ENCODE assay signal across 8 cellular contexts in the genomic region with DNA sequence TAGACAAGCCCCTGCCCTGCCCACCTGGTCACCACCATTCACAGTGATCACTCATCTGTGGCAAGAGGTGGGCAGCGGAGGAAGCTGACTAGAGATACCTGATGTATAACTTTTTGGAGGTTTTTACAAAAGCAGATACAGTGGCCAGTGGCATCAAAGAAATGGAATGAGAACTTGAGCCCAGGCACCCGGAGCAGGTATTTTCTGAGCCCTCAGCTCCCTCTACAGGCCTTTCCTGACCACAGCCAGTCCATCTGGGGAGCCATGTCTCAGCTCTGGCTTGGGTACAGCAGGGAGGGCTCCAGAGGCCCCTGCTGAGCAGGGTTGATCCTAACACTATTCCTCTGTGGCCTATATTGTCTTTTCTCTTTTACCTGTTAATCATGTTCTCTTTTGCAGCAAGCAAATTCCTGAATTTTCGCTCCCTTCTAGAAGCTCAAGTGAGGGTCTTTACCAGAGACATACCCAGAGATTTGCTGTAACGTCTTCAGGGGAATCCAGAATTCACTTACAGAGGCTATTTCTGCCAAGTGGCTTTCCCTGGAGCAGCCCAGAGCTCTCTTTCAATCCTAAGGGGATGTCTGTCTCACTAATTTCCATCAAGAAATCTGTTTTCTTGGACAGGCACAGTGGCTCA. TPM values are rescaled to one million over a fixed set of nuclear protein-coding genes. Genes with fewer than 3 reads are reported as not detected.
DNase-seq lines count a peak whose midpoint lies in the region; ATAC-seq and TF ChIP-seq lines count a peak whose summit lies in the region.

No MANE protein-coding gene starts in this region.

- peak; percentile 85 for ATAC-seq in activated CD8-positive, alpha-beta memory T cell treated with anti-CD3 and anti-CD28 coated beads, Interleukin-2, amount 10 ng/mL, durations not matched to agents 7 days and 5 days
- ATAC-seq in esophagus mucosa = peak; percentile 58
- ATAC-seq in naive B cell (ENCODE audit: low read depth in 2 of 2) = peak; percentile 90 to 97
- ATAC-seq in HG03108 (IDR thresholded peaks at IDR 0.05; ENCODE audit: unreplicated experiment) = no peak

- no peak overlapping the region for H3K27ac ChIP-seq in KMS-11

- no peak overlapping the region for H3K27ac Mint-ChIP-seq in activated CD8-positive, alpha-beta memory T cell treated with anti-CD3 and anti-CD28 coated beads, Interleukin-2, amount 10 ng/mL, durations not matched to agents 7 days and 5 days
- H3K27ac Mint-ChIP-seq in naive B cell = peak overlapping the region in 2 of 6 donors; percentile 26 to 49

- no peaks in the 10 kb centered on the region for H3K4me1 ChIP-seq in KMS-11 (ENCODE audit: low read depth, poor library complexity, severe bottlenecking)

- H3K4me2 ChIP-seq in KMS-11 = no peak overlapping the region

- H2AFZ ChIP-seq in KMS-11 (ENCODE audit: low read depth) = no peak overlapping the region

- no peaks in the 10 kb centered on the region for H3K9me3 Mint-ChIP-seq in activated CD8-positive, alpha-beta memory T cell treated with anti-CD3 and anti-CD28 coated beads, Interleukin-2, amount 10 ng/mL, durations not matched to agents 7 days and 5 days (ENCODE audit: low read depth)
- H3K9me3 Mint-ChIP-seq in naive B cell = no peaks in the 10 kb centered on the region

- no peaks in the 10 kb centered on the region for H3K4me1 Mint-ChIP-seq in activated CD8-positive, alpha-beta memory T cell treated with anti-CD3 and anti-CD28 coated beads, Interleukin-2, amount 10 ng/mL, durations not matched to agents 7 days and 5 days
- no peaks in the 10 kb centered on the region for H3K4me1 Mint-ChIP-seq in naive B cell

- H4K20me1 ChIP-seq in KMS-11 (ENCODE audit: insufficient read depth) = no peaks in the 10 kb centered on the region

- CTCF ChIA-PET in activated CD8-positive, alpha-beta memory T cell treated with anti-CD3 and anti-CD28 coated beads, Interleukin-2, amount 10 ng/mL, durations not matched to agents 7 days and 5 days (lab: Charles Lee) = interaction anchor here (0.7 to 3.5 kb wide), 14 partner anchors 10 to 390 kb away, joined by 3 to 26 read pairs (median 4); no protein-coding TSS in a partner anchor

- no peak overlapping the region for H3K4me3 Mint-ChIP-seq in activated CD8-positive, alpha-beta memory T cell treated with anti-CD3 and anti-CD28 coated beads, Interleukin-2, amount 10 ng/mL, durations not matched to agents 7 days and 5 days
- no peak overlapping the region for H3K4me3 Mint-ChIP-seq in naive B cell

- H3K36me3 ChIP-seq in KMS-11 (ENCODE audit: insufficient read depth) = no peaks in the 10 kb centered on the region

- no peak overlapping the region for H3K4me3 ChIP-seq in KMS-11 (IDR thresholded peaks at IDR 0.05; ENCODE audit: insufficient read depth, low read depth, low read length)

- DNase-seq in activated CD8-positive, alpha-beta memory T cell treated with anti-CD3 and anti-CD28 coated beads, Interleukin-2, amount 10 ng/mL, durations not matched to agents 7 days and 5 days = peak; percentile 61
- no peak for DNase-seq in activated CD8-positive, alpha-beta memory T cell treated with anti-CD3 and anti-CD28 coated beads for 24 hours
- DNase-seq in SHP77 treated with DMSO at 0.1 percent for 48 hours (lab: John Stamatoyannopoulos, UW) (peak; percentile 30), naive B cell (peak; percentile 49)
- DNase-seq in stimulated activated naive CD4-positive, alpha-beta T cell (lab: John Stamatoyannopoulos, UW) = no peak

- H3K36me3 Mint-ChIP-seq in activated CD8-positive, alpha-beta memory T cell treated with anti-CD3 and anti-CD28 coated beads, Interleukin-2, amount 10 ng/mL, durations not matched to agents 7 days and 5 days = no peaks in the 10 kb centered on the region
- no peaks in the 10 kb centered on the region for H3K36me3 Mint-ChIP-seq in naive B cell

- H3K27me3 ChIP-seq in KMS-11 (ENCODE audit: insufficient read depth, low read depth) = no peaks in the 10 kb centered on the region

- H3K9ac ChIP-seq in KMS-11 = no peak overlapping the region

- TF ChIP-seq CTCF in KMS-11 (conservative IDR thresholded peaks at IDR 0.05; ENCODE audit: low read depth, low read length) = peak; percentile 67

- H3K27me3 Mint-ChIP-seq in activated CD8-positive, alpha-beta memory T cell treated with anti-CD3 and anti-CD28 coated beads, Interleukin-2, amount 10 ng/mL, durations not matched to agents 7 days and 5 days = no peaks in the 10 kb centered on the region
- H3K27me3 Mint-ChIP-seq in naive B cell = no peaks in the 10 kb centered on the region

- no peaks in the 10 kb centered on the region for H3K79me2 ChIP-seq in KMS-11 (ENCODE audit: insufficient read depth, low read depth)

RNA-seq across cellular contexts. Expression of a gene that starts 27.3 kb away (rescaled TPM):
- 1 to 10 TPM; 3.6 to 4.5 TPM for total RNA-seq in activated CD8-positive, alpha-beta memory T cell treated with anti-CD3 and anti-CD28 coated beads, Interleukin-2, amount 10 ng/mL, durations not matched to agents 7 days and 5 days
- total RNA-seq in esophagus mucosa = 45.3 TPM
- 10 to 100 TPM in 1 of 6 donors, 1 to 10 TPM in 2, under 1 TPM in 3; 0.31 to 10.3 (median 0.99) TPM for polyA plus RNA-seq in naive B cell (ENCODE audit: low read depth in 6 of 6)

RNA-seq across cellular contexts. Expression of a gene that starts 32.2 kb away (rescaled TPM):
- not detected for total RNA-seq in activated CD8-positive, alpha-beta memory T cell treated with anti-CD3 and anti-CD28 coated beads, Interleukin-2, amount 10 ng/mL, durations not matched to agents 7 days and 5 days
- 5.9 TPM for total RNA-seq in esophagus mucosa
- 10 to 100 TPM in 5 of 6 donors, 1 to 10 TPM in 1; 7.5 to 24.8 (median 21.2) TPM for polyA plus RNA-seq in naive B cell (ENCODE audit: low read depth in 6 of 6)

Comparison
In these comparisons a context has a peak if more than half of its experiments do, and no peak if none do; other contexts are left out.
1. DNase-seq: peak in activated CD8-positive, alpha-beta memory T cell treated with anti-CD3 and anti-CD28 coated beads, Interleukin-2, amount 10 ng/mL, durations not matched to agents 7 days and 5 days (single experiment), SHP77 treated with DMSO at 0.1 percent for 48 hours (single experiment) and naive B cell (single experiment); none in activated CD8-positive, alpha-beta memory T cell treated with anti-CD3 and anti-CD28 coated beads for 24 hours (single experiment) and stimulated activated naive CD4-positive, alpha-beta T cell (0 of 6).